Comparison of ENCODE assay signal across 13 cellular contexts in genomic region chr11:76185931-76186401, GRCh38. TPM values are rescaled to one million over a fixed set of nuclear protein-coding genes. Genes with fewer than 3 reads are reported as not detected.
A peak's percentile ranks its signal among the peaks of the same experiment; 100 is the strongest.
DNase-seq lines count a peak whose midpoint lies in the region; ATAC-seq, FAIRE-seq and TF ChIP-seq lines count a peak whose summit lies in the region.
"Had no signal": no experiment of that assay in that cellular context is flagged by ENCODE, and none has a peak within 500 bp of the region (broad histone marks: within the 10 kb centered on the region; RNA-seq: fewer than 3 reads in every experiment).

No MANE protein-coding gene starts in this region.

- no peak for FAIRE-seq in HepG2 (lab: Jason Lieb, UNC)
- FAIRE-seq: GM12878, pancreas had no signal

- no peak overlapping the region for H2AFZ ChIP-seq in HepG2 (ENCODE audit: low read length)
- peak overlapping the region; percentile 86 for H2AFZ ChIP-seq in smooth muscle cell (ENCODE audit: low read depth)

- no peak for TF ChIP-seq CTCF in HepG2 (CRISPR knock-in tag; IDR thresholded peaks at IDR 0.05)
- no peak for TF ChIP-seq CTCF in smooth muscle cell (IDR thresholded peaks at IDR 0.05; ENCODE audit: borderline replicate concordance, insufficient read depth, poor library complexity, severe bottlenecking)

- no peak for TF ChIP-seq POLR2A in HepG2 (IDR thresholded peaks at IDR 0.05; ENCODE audit: insufficient read depth in 1 of 2, low read depth in 2 of 2, low read length in 2 of 2)

- H3K9me3 ChIP-seq in HepG2 (ENCODE audit: low read length) (no peaks in the 10 kb centered on the region), smooth muscle cell (replicated peaks; ENCODE audit: low read depth) (no peaks in the 10 kb centered on the region), HAP-1 (no peaks in the 10 kb centered on the region)
- H3K9me3 ChIP-seq: pancreas had no signal

- intact Hi-C loops in HepG2 (cut with micrococcal nuclease; ENCODE audit: unreplicated experiment), result no loop called here

- no peaks in the 10 kb centered on the region for H3F3A ChIP-seq in smooth muscle cell (ENCODE audit: low read depth)

- ATAC-seq in HepG2, result no peak
- ATAC-seq in GM19023 (IDR thresholded peaks at IDR 0.05; ENCODE audit: unreplicated experiment), result no peak
- no peak for ATAC-seq in GM19455 (IDR thresholded peaks at IDR 0.05; ENCODE audit: unreplicated experiment)
- ATAC-seq in GM21717 (IDR thresholded peaks at IDR 0.05; ENCODE audit: unreplicated experiment), result no peak
- ATAC-seq: effector memory CD8-positive, alpha-beta T cell; GM12878 had no signal

- H3K27me3 ChIP-seq in HepG2 (ENCODE audit: control insufficient read depth in 1 of 2, insufficient read depth in 2 of 2, low read length in 2 of 2) (0 out of 5 replicates have a peak, but pooled peaks cover 0 to 5% of the 10 kb centered on the region in 2 experiments), smooth muscle cell (ENCODE audit: low read depth) (no peaks in the 10 kb centered on the region), HAP-1 (ENCODE audit: low read depth) (no peaks in the 10 kb centered on the region)
- H3K27me3 ChIP-seq: pancreas had no signal

- no peak overlapping the region for H3K9ac ChIP-seq in HepG2 (ENCODE audit: insufficient read depth, low read depth, low read length)
- no peak overlapping the region for H3K9ac ChIP-seq in smooth muscle cell (ENCODE audit: low read depth)

- in situ Hi-C loops in HepG2 (cut with HindIII; ENCODE audit: extremely low pct_ligation_motif_present, low pct_unique_long_range_greater_than_20kb), result no loop called here
- in situ Hi-C loops in HAP-1 (cut with MboI; ENCODE audit: low sequenced_read_pairs), result no loop called here

- peaks cover 6% of the 10 kb centered on the region; the same call in 1 of the 2 replicates for H3K4me1 ChIP-seq in HepG2 (ENCODE audit: insufficient read depth, low read length)
- peaks cover 14% of the 10 kb centered on the region for H3K4me1 ChIP-seq in smooth muscle cell (ENCODE audit: low read depth)
- H3K4me1 ChIP-seq in HAP-1, result no peaks in the 10 kb centered on the region
- H3K4me1 ChIP-seq: pancreas had no signal

- H3K27ac ChIP-seq in HepG2 (ENCODE audit: extremely low read length, insufficient read depth, low read length), result no peak overlapping the region
- H3K27ac ChIP-seq in smooth muscle cell (ENCODE audit: low read depth), result peak overlapping the region; percentile 70
- H3K27ac ChIP-seq: pancreas had no signal

- no peak for TF ChIP-seq RAD21 in HepG2 (CRISPR knock-in tag; IDR thresholded peaks at IDR 0.05)

- POLR2A ChIA-PET in HepG2 (lab: Yijun Ruan, JAX), result no interaction called here

- H3K4me3 ChIP-seq in HepG2 (replicated peaks in 1 of 3; ENCODE audit: insufficient read depth in 1 of 3, low read depth in 2 of 3, low read length in 3 of 3), result no peak overlapping the region
- no peak overlapping the region for H3K4me3 ChIP-seq in smooth muscle cell
- H3K4me3 ChIP-seq in HAP-1, result no peak overlapping the region
- H3K4me3 ChIP-seq: GM12878, pancreas had no signal

- peak; percentile 94 to 97 for DNase-seq in NCI-H524 (lab: John Stamatoyannopoulos, UW)
- peak; percentile 71 for DNase-seq in epidermal melanocyte (ENCODE audit: insufficient read length, low spot score)
- DNase-seq in HepG2 (ENCODE audit: low spot score), result no peak
- peak; percentile 21 for DNase-seq in smooth muscle cell (lab: John Stamatoyannopoulos, UW; ENCODE audit: unreplicated experiment)
- no peak for DNase-seq in HAP-1 (ENCODE audit: low spot score in 2 of 2)
- DNase-seq: effector memory CD8-positive, alpha-beta T cell; NK-92 treated with Interleukin-12 subunit alpha and Interleukin-12 subunit beta, amount 100 ng/mL, for 24 hours; pancreas had no signal

- 59% methylated on average over 14 of the region's 15 CpGs for WGBS in HepG2 (ENCODE audit: low lambda C conversion rate)
- 31% methylated on average over 15 of the region's 15 CpGs for WGBS in smooth muscle cell (ENCODE audit: low lambda C conversion rate)

- BruUV-seq in HepG2 (replicated peaks; lab: Mats Ljungman, UMichigan), result no TSS peak

- CTCF ChIA-PET in HepG2 (lab: Yijun Ruan, JAX; ENCODE audit: low intra/inter-chr PET ratio, low total read pairs), result no interaction called here

- TF ChIP-seq EP300 in HepG2 (IDR thresholded peaks at IDR 0.05; ENCODE audit: low read depth in 2 of 2, low read length in 2 of 2) (no peak), HepG2 (CRISPR knock-in tag; IDR thresholded peaks at IDR 0.05; ENCODE audit: borderline replicate concordance) (no peak)

- H4K20me1 ChIP-seq in HepG2 (ENCODE audit: insufficient read depth, low read length), result no peaks in the 10 kb centered on the region
- no peaks in the 10 kb centered on the region for H4K20me1 ChIP-seq in smooth muscle cell (ENCODE audit: low read depth)

- H3K36me3 ChIP-seq in HepG2 (replicated peaks in 1 of 2; ENCODE audit: control insufficient read depth in 1 of 2, insufficient read depth in 2 of 2, low read length in 2 of 2) (no peaks in the 10 kb centered on the region), smooth muscle cell (ENCODE audit: low read depth) (no peaks in the 10 kb centered on the region), HAP-1 (replicated peaks) (no peaks in the 10 kb centered on the region)
- H3K36me3 ChIP-seq: pancreas had no signal

- H3K4me2 ChIP-seq in HepG2 (ENCODE audit: low read depth, low read length), result no peak overlapping the region
- peak overlapping the region; percentile 21 for H3K4me2 ChIP-seq in smooth muscle cell

- H3K79me2 ChIP-seq in HepG2 (ENCODE audit: insufficient read depth, low read length), result no peaks in the 10 kb centered on the region
- no peaks in the 10 kb centered on the region for H3K79me2 ChIP-seq in smooth muscle cell (ENCODE audit: low read depth)

TF ChIP-seq in HepG2, 621 proteins besides CTCF, POLR2A, EP300 and RAD21:
- TF ChIP-seq TCF7 (IDR thresholded peaks at IDR 0.05; ENCODE audit: low read depth), result peak; percentile 31; the same call in 1 of the 2 replicates
- TF ChIP-seq CAMTA2 (CRISPR knock-in tag; IDR thresholded peaks at IDR 0.05; ENCODE audit: borderline replicate concordance), result no peak
TF ChIP-seq in HepG2: peak in this region for 1.

RNA-seq across cellular contexts. Expression of gene WNT11, which starts 20.3 kb away (rescaled TPM):
- total RNA-seq in HepG2 (2016; rRNA removed; fragmentation: Illumina TruSeq; extraction: Trizol), result 0.66 TPM in 1 of 2 replicates, not detected in the other
- total RNA-seq in HepG2 (2016; cell fraction: cytosol; rRNA removed; fragmentation: Illumina TruSeq; extraction: Trizol; ENCODE audit: low read depth), result 0.51 TPM in 1 of 2 replicates, not detected in the other
- 0.18 and 0.71 TPM in 2 replicates for total RNA-seq in HepG2 (2016; cell fraction: insoluble cytoplasmic fraction; rRNA removed; fragmentation: Illumina TruSeq; extraction: Trizol)
- total RNA-seq in HepG2 (2016; cell fraction: membrane; rRNA removed; fragmentation: Illumina TruSeq; extraction: Trizol), result 0.21 and 0.25 TPM in 2 replicates
- total RNA-seq in HepG2 (2016; cell fraction: nucleus; rRNA removed; fragmentation: Illumina TruSeq; extraction: Trizol), result 0.50 and 0.69 TPM in 2 replicates
- 0.34 and 0.42 TPM in 2 replicates for polyA plus RNA-seq in HepG2 (2011; rRNA removed)
- polyA plus RNA-seq in HepG2 (2011; cell fraction: cytosol; rRNA removed), result 0.44 and 0.47 TPM in 2 replicates
- 0.74 and 1.2 TPM in 2 replicates for polyA plus RNA-seq in HepG2 (2011; cell fraction: nucleus; rRNA removed)
- 0.16 and 0.33 TPM in 2 replicates for polyA plus RNA-seq in HepG2 (2012)
- 0.09 and 0.11 TPM in 2 replicates for polyA plus RNA-seq in HepG2 (2016; cell fraction: cytosol; fragmentation: Illumina TruSeq; extraction: Trizol; ENCODE audit: low read depth)
- 0.16 and 0.44 TPM in 2 replicates for polyA plus RNA-seq in HepG2 (2016; cell fraction: insoluble cytoplasmic fraction; fragmentation: Illumina TruSeq; extraction: Trizol; ENCODE audit: low read depth)
- not detected in 2 replicates for polyA plus RNA-seq in HepG2 (2016; cell fraction: membrane; fragmentation: Illumina TruSeq; extraction: Trizol; ENCODE audit: low read depth)
- 0.95 and 1.1 TPM in 2 replicates for polyA plus RNA-seq in HepG2 (2016; cell fraction: nucleus; fragmentation: Illumina TruSeq; extraction: Trizol; ENCODE audit: insufficient read depth, low read depth)
- 1.5 and 1.6 TPM in 2 replicates for polyA minus RNA-seq in HepG2 (2011; rRNA and poly(A)+ RNA removed; ENCODE audit: low replicate concordance)
- polyA minus RNA-seq in HepG2 (2011; cell fraction: cytosol; rRNA and poly(A)+ RNA removed), result 1.7 TPM in 1 of 2 replicates, not detected in the other
- polyA minus RNA-seq in HepG2 (2011; cell fraction: nucleus; rRNA and poly(A)+ RNA removed), result not detected in 2 replicates
- 6.8 and 13.5 TPM in 2 replicates for total RNA-seq in smooth muscle cell
- 9.4 and 12.1 TPM in 2 replicates for polyA plus RNA-seq in smooth muscle cell
- total RNA-seq: GM12878; T-helper 2 cell treated with Interferon-gamma antibody and Interleukin-4, amounts not matched to agents 100 ng/mL and 5 ng/mL, for 36 hours had no signal

Comparison
In these comparisons a context has a peak if more than half of its experiments do, and no peak if none do; other contexts are left out.
1. DNase-seq: peak in NCI-H524 (2 of 2), epidermal melanocyte (single experiment) and smooth muscle cell (single experiment); none in HepG2 (single experiment) and HAP-1 (0 of 2).